Comparison of ENCODE assay signal across 8 cellular contexts in the genomic region with DNA sequence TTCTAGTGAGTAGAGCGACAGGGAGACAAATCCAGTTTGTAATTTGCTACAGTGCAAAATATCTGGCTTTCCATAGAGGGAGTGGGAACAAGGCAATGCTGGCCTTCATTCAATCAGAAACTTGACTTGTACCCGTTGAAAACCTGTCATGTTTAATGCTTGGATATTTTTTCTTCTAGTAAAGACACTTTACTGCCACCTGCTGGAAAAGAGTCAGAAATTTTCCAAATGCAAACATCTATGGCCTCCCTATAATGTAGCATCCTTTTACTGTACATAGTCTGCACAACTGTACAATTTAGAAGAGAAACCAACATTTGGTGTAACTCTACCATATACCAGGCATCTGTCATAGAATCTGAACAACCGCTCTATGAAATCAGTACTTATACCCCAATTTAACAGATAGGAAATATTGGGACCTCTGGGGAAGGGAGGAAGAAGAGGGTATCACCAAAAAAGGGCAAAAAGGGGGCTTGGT. TPM values are rescaled to one million over a fixed set of nuclear protein-coding genes. Genes with fewer than 3 reads are reported as not detected.
DNase-seq lines count a peak whose midpoint lies in the region; ATAC-seq and TF ChIP-seq lines count a peak whose summit lies in the region.

No MANE protein-coding gene starts in this region.

- no peak overlapping the region for H3K4me3 ChIP-seq in astrocyte of the cerebellum (ENCODE audit: low read depth, low read length)
- no peak overlapping the region for H3K4me3 ChIP-seq in spleen

- no peak for ATAC-seq in GM19023 (IDR thresholded peaks at IDR 0.05; ENCODE audit: unreplicated experiment)

- peaks cover 0 to 17% (median 3%) of the 10 kb centered on the region in 6 donors for H3K4me1 ChIP-seq in spleen

- in situ Hi-C loops in astrocyte of the cerebellum (cut with HindIII; ENCODE audit: low sequenced_read_pairs) = loop anchor here (5.0 kb wide), 1 partner anchor 117 kb away; no protein-coding TSS in a partner anchor

- intact Hi-C loops in spleen (cut with DNase I; ENCODE audit: low total_unique reads) = no loop called here

- 52 to 61% (median 60%) methylated on average over 3 of the region's 3 CpGs for WGBS in spleen, 5 donors

- no peaks in the 10 kb centered on the region for H3K9me3 ChIP-seq in spleen

- TF ChIP-seq POLR2A in spleen (IDR thresholded peaks at IDR 0.05) = no peak

- no peaks in the 10 kb centered on the region for H3K27me3 ChIP-seq in spleen (replicated peaks in 1 of 7)

- peak; percentile 23 to 59 for DNase-seq in NCI-H2081 (lab: John Stamatoyannopoulos, UW)
- DNase-seq in NCI-H2081 treated with DMSO at 0.1 percent for 48 hours (lab: John Stamatoyannopoulos, UW) = no peak
- DNase-seq in HT-29 (ENCODE audit: low spot score) = peak; percentile 82
- peak; percentile 48 for DNase-seq in NCI-H774 (lab: John Stamatoyannopoulos, UW)
- peak; percentile 61 for DNase-seq in astrocyte of the cerebellum (ENCODE audit: low read depth)
- peak; percentile 50 for DNase-seq in iPS-NIHi11 (ENCODE audit: low spot score)
- DNase-seq in spleen = no peak

- peaks cover 0 to 72% (median 27%) of the 10 kb centered on the region in 6 donors for H3K36me3 ChIP-seq in spleen

- no peak overlapping the region for H3K27ac ChIP-seq in spleen

- TF ChIP-seq CTCF in astrocyte of the cerebellum (IDR thresholded peaks at IDR 0.05; ENCODE audit: low read depth, low read length, missing control alignments) (peak; percentile 41), spleen (IDR thresholded peaks at IDR 0.05 in 8 of 11, conservative IDR thresholded peaks at IDR 0.05 in 3 of 11) (peak; percentile 55 to 82 (median 69))

RNA-seq across cellular contexts. Expression of a gene that starts 16.7 kb away (rescaled TPM):
- total RNA-seq in HT-29 (2014; rRNA removed; shearing (Covaris generic)) = 16.7 and 19.5 TPM in 2 replicates
- 10 to 100 TPM; 30.6 to 41.0 (median 34.8) TPM for total RNA-seq in spleen
- 10 to 100 TPM in 2 of 3 donors, 1 to 10 TPM in 1; 9.2 to 15.1 (median 10.3) TPM for polyA plus RNA-seq in spleen

Comparison
In these comparisons a context has a peak if more than half of its experiments do, and no peak if none do; other contexts are left out.
1. DNase-seq: peak in NCI-H2081 (2 of 2), HT-29 (single experiment), NCI-H774 (single experiment), astrocyte of the cerebellum (single experiment) and iPS-NIHi11 (single experiment); none in NCI-H2081 treated with DMSO at 0.1 percent for 48 hours (single experiment) and spleen (single experiment).